Comparison of ENCODE assay signal across 23 cellular contexts in genomic region chr6:3874069-3874468, GRCh38. TPM values are rescaled to one million over a fixed set of nuclear protein-coding genes. Genes with fewer than 3 reads are reported as not detected.
"Had no signal": no experiment of that assay in that cellular context is flagged by ENCODE, and none has a peak within 500 bp of the region (broad histone marks: within the 10 kb centered on the region; RNA-seq: fewer than 3 reads in every experiment).

No MANE protein-coding gene starts in this region.

- H3K4me2 ChIP-seq: SK-N-SH had no signal

- H3K27ac ChIP-seq: SJSA1 had no signal

- H3K4me1 ChIP-seq: SJSA1 had no signal

- H3K36me3 ChIP-seq: MG63, SJSA1 had no signal

- H3K27me3 ChIP-seq: MG63, SJSA1 had no signal

- H3K9ac ChIP-seq: SK-N-SH had no signal

- H3K4me3 ChIP-seq: MG63, SJSA1 had no signal

- H3K9me2 ChIP-seq: SK-N-SH had no signal

- FAIRE-seq: RCC 7860 had no signal

- DNase-seq: IMR-90, Karpas-422, KG1, MG63, NCI-H1092, NCI-H1436, NCI-H187, NCI-H2029, NCI-H2081 treated with DMSO at 0.1 percent for 48 hours, NCI-H2171, NCI-H226, NCI-H446, NCI-H510A, NCI-H524 treated with DMSO at 0.1 percent for 48 hours, NCI-H69, NCI-H774, Right ventricle myocardium superior, RPMI8226, SIG-M5, SK-N-SH had no signal

- H3K9me3 ChIP-seq: MG63, SJSA1, SK-N-SH had no signal

RNA-seq across cellular contexts. Expression of gene FAM50B, which starts 24.9 kb away (rescaled TPM):
- total RNA-seq: HT-29 had no signal
